In the genomic region with DNA sequence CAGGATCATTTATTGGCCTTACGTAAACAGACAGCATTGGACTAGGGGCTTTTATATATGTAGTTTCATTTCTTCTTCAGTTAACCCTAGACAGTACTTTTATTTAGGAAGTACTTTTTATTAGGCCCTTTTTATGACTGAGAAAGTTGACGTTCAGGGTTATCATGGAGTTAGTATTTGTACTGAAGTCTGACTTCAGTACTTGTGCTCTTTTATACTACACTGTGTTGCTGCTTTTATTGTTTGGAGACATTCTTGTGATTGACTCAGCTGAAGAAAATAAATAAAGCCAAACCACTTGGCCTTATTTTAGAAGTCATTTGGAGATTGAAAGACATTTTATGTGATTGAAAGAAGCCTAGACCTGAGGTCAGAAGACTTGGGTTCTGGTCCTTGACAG, we compare ENCODE assay signal across 18 cellular contexts.
"Had no signal": no experiment of that assay in that cellular context is flagged by ENCODE, and none has a peak within 500 bp of the region (broad histone marks: within the 10 kb centered on the region; RNA-seq: fewer than 3 reads in every experiment).

No MANE protein-coding gene starts in this region.

- H3K4me1 ChIP-seq: foreskin keratinocyte had no signal

- H3K4me3 ChIP-seq: left ventricle myocardium inferior, lower lobe of right lung, spleen, testis, tibial nerve had no signal

- ATAC-seq: foreskin keratinocyte; sciatic nerve; stimulated activated naive B cell treated with anti-CD40 and anti-IgM and Interleukin-4, amounts not matched to agents 10 μg/mL and 1 μg/mL and 100 μg/mL, for 72 hours; stimulated activated naive CD8-positive, alpha-beta T cell treated with anti-CD3 and anti-CD28 coated beads, Interleukin-15, amount 100 ng/mL, for 72 hours had no signal

- FAIRE-seq: colon, keratinocyte had no signal

- H3K27ac ChIP-seq: foreskin keratinocyte, left ventricle myocardium inferior, lower lobe of right lung, neutrophil, spleen, testis, tibial nerve had no signal

- DNase-seq: dermis blood vessel endothelial cell; foreskin keratinocyte; immature natural killer cell; left ventricle myocardium inferior; lower lobe of right lung; naive B cell; spleen; stimulated activated CD4-positive, alpha-beta T cell treated with anti-CD3 and anti-CD28 coated beads, Interleukin-15, amount 100 ng/mL, for 24 hours; stimulated activated CD4-positive, alpha-beta T cell treated with anti-CD3 and anti-CD28 coated beads, Interleukin-1b, Interleukin-23, amount 100 ng/mL, for 48 hours; stimulated activated CD4-positive, alpha-beta T cell treated with anti-CD3 and anti-CD28 coated beads, Interleukin-4, amount 100 ng/mL, for 4 hours; stimulated activated naive B cell treated with anti-CD40 and anti-IgM and Interleukin-4, amounts not matched to agents 10 μg/mL and 1 μg/mL and 100 μg/mL, for 72 hours; stimulated activated naive CD8-positive, alpha-beta T cell treated with anti-CD3 and anti-CD28 coated beads, Interleukin-15, amount 100 ng/mL, for 72 hours; testis had no signal

- H3K9me3 ChIP-seq: left ventricle myocardium inferior, lower lobe of right lung, neutrophil, spleen, testis, tibial nerve had no signal

- H3K27me3 ChIP-seq: foreskin keratinocyte, neutrophil, spleen, testis, tibial nerve had no signal
